ENCODE assay signal across 1 cellular context in genomic region chr5:161421067-161421466, GRCh38.
TF ChIP-seq lines count a peak whose summit lies in the region.

No MANE protein-coding gene starts in this region.

TF ChIP-seq in GM23338, 12 proteins besides CTCF, POLR2A, EP300 and RAD21 (continued from another document):
- no peak for TF ChIP-seq ZNF462 (CRISPR knock-in tag; IDR thresholded peaks at IDR 0.05)
- TF ChIP-seq POLR2AphosphoS5 (IDR thresholded peaks at IDR 0.05; ENCODE audit: low read depth) = no peak
TF ChIP-seq in GM23338: peak in this region for 0.
